Comparison of ENCODE assay signal across 11 cellular contexts in the genomic region with DNA sequence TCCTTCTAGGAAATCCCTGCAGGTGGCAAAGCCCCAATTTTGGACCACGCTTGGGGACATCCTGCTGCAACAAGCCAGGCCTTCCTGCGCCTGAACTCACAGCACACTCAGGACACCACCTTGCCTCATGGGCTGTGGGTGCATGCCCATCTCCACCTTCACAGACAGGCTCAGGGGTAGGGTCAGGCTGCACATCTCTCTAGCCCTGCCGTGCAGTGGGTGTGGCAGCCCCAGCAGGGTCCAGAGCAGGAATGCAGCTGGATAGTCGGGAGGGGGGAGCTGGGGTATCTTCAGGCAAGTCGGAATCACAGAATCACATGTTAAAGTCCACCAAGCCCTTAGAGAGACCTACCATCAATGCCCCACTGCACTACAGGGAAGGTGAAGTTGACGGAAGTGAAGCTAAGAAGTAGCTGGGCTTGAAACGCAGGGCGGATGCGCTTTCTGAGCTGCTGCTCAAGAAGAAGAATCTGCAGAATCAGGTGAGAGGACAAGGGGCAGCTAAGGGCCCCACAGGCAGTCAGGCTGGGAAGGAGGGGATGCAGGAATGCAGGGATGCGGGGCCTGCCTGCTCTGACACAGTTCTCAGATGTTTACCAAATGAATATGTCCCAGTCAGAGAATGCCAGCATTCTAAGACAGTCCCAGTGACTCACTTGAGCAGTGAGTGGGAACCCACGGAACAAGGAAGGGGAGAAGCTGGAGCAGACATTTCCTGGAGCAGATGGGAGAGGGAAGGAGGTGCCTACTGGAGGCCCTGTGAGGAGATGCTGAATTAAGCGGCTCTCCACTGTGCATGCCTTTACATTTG. TPM values are rescaled to one million over a fixed set of nuclear protein-coding genes. Genes with fewer than 3 reads are reported as not detected.
DNase-seq lines count a peak whose midpoint lies in the region; ATAC-seq, FAIRE-seq and TF ChIP-seq lines count a peak whose summit lies in the region.
"Had no signal": no experiment of that assay in that cellular context is flagged by ENCODE, and none has a peak within 500 bp of the region (broad histone marks: within the 10 kb centered on the region; RNA-seq: fewer than 3 reads in every experiment).

No MANE protein-coding gene starts in this region.

- H3K9me1 ChIP-seq in endothelial cell of umbilical vein (replicated peaks; ENCODE audit: control insufficient read depth, extremely low read depth, insufficient read depth, low read length) = no peaks in the 10 kb centered on the region

- peaks cover 0 to 13% (median 0%) of the 10 kb centered on the region in 5 donors for H3K36me3 Mint-ChIP-seq in naive thymus-derived CD4-positive, alpha-beta T cell
- no peaks in the 10 kb centered on the region for H3K36me3 Mint-ChIP-seq in natural killer cell
- H3K36me3 Mint-ChIP-seq: activated naive CD4-positive, alpha-beta T cell treated with anti-CD3 and anti-CD28 coated beads, Interleukin-2, amount 50 U/mL, for 24 hours had no signal

- no peaks in the 10 kb centered on the region for H3K9me3 ChIP-seq in endothelial cell of umbilical vein (replicated peaks; ENCODE audit: control insufficient read depth, insufficient read depth, low read length)
- no peaks in the 10 kb centered on the region for H3K9me3 ChIP-seq in naive thymus-derived CD4-positive, alpha-beta T cell (ENCODE audit: control insufficient read depth in 2 of 3, low read length in 3 of 3)

- H3K9ac ChIP-seq in endothelial cell of umbilical vein (replicated peaks; ENCODE audit: extremely low read depth, insufficient read depth, low read length) = no peak overlapping the region

- FAIRE-seq in endothelial cell of umbilical vein (lab: Jason Lieb, UNC) = peak; percentile 85

- H3K4me1 ChIP-seq in endothelial cell of umbilical vein (ENCODE audit: control insufficient read depth, extremely low read depth, insufficient read depth, low read length) = peaks cover 18% of the 10 kb centered on the region
- H3K4me1 ChIP-seq in naive thymus-derived CD4-positive, alpha-beta T cell (ENCODE audit: control insufficient read depth in 2 of 2, insufficient read depth in 2 of 2, low read length in 2 of 2) = peaks cover 0 to 14% of the 10 kb centered on the region in 2 donors

- H3K4me3 ChIP-seq in AG10803 (ENCODE audit: low read length) (no peak overlapping the region), endothelial cell of umbilical vein (replicated peaks in 1 of 3; ENCODE audit: insufficient read depth in 1 of 3, low read depth in 1 of 3, low read length in 3 of 3) (no peak overlapping the region)
- H3K4me3 ChIP-seq in naive thymus-derived CD4-positive, alpha-beta T cell (ENCODE audit: low read length) = no peak overlapping the region

- no peak for ATAC-seq in naive thymus-derived CD4-positive, alpha-beta T cell
- ATAC-seq in natural killer cell = no peak
- ATAC-seq: left lobe of liver had no signal

- no peak for TF ChIP-seq POLR2A in endothelial cell of umbilical vein (IDR thresholded peaks at IDR 0.05; ENCODE audit: low read depth, low read length)

- BruUV-seq in endothelial cell of umbilical vein (replicated peaks; lab: Mats Ljungman, UMichigan) = no TSS peak

- H3K27me3 Mint-ChIP-seq in naive thymus-derived CD4-positive, alpha-beta T cell = peaks cover 0 to 7% (median 0%) of the 10 kb centered on the region in 5 donors
- H3K27me3 Mint-ChIP-seq in natural killer cell (ENCODE audit: low read depth in 2 of 2) = no peaks in the 10 kb centered on the region
- H3K27me3 Mint-ChIP-seq: activated naive CD4-positive, alpha-beta T cell treated with anti-CD3 and anti-CD28 coated beads, Interleukin-2, amount 50 U/mL, for 24 hours had no signal

- intact Hi-C loops in endothelial cell of umbilical vein (cut with micrococcal nuclease) = loop anchor here (1.0 to 2.0 kb wide), 2 partner anchors 10 to 21 kb away; no protein-coding TSS in a partner anchor
- intact Hi-C loops in naive thymus-derived CD4-positive, alpha-beta T cell (cut with micrococcal nuclease) = loop anchor here in 1 of 2 donors (2.0 kb wide), 1 partner anchor 19 kb away; no protein-coding TSS in a partner anchor
- intact Hi-C loops in natural killer cell (cut with micrococcal nuclease) = no loop called here

- peaks cover 0 to 12% of the 10 kb centered on the region in 2 experiments for H3K36me3 ChIP-seq in endothelial cell of umbilical vein (ENCODE audit: control insufficient read depth in 2 of 2, extremely low read depth in 1 of 2, insufficient read depth in 2 of 2, low read length in 2 of 2)
- no peaks in the 10 kb centered on the region for H3K36me3 ChIP-seq in naive thymus-derived CD4-positive, alpha-beta T cell (ENCODE audit: control insufficient read depth in 2 of 3, insufficient read depth in 3 of 3, low read length in 3 of 3)

- DNase-seq in AG10803 (ENCODE audit: low read depth) (peak; percentile 83), M059J (ENCODE audit: low read depth) (peak; percentile 81), endothelial cell of umbilical vein (ENCODE audit: low read depth, low spot score) (peak; percentile 76), RPMI8226 (no peak), NCI-H2171 treated with DMSO at 0.1 percent for 48 hours (lab: John Stamatoyannopoulos, UW) (no peak), natural killer cell (no peak), NCI-H524 (lab: John Stamatoyannopoulos, UW) (no peak)
- DNase-seq in naive thymus-derived CD4-positive, alpha-beta T cell = no peak
- DNase-seq: T-helper 1 cell had no signal

- H3K4me3 Mint-ChIP-seq in naive thymus-derived CD4-positive, alpha-beta T cell = no peak overlapping the region
- no peak overlapping the region for H3K4me3 Mint-ChIP-seq in natural killer cell
- H3K4me3 Mint-ChIP-seq: activated naive CD4-positive, alpha-beta T cell treated with anti-CD3 and anti-CD28 coated beads, Interleukin-2, amount 50 U/mL, for 24 hours had no signal

- no peak overlapping the region for H2AFZ ChIP-seq in endothelial cell of umbilical vein (ENCODE audit: low read depth, low read length)

- CTCF ChIA-PET in endothelial cell of umbilical vein (lab: Charles Lee) = interaction anchor here (1.0 to 2.0 kb wide), 7 partner anchors 8 to 169 kb away, joined by 4 to 23 read pairs (median 4); no protein-coding TSS in a partner anchor
- CTCF ChIA-PET in naive thymus-derived CD4-positive, alpha-beta T cell (lab: Charles Lee) = interaction anchor here (1.2 kb wide), 1 partner anchor 29 kb away, joined by 5 read pairs; no protein-coding TSS in a partner anchor

- H3K27me3 ChIP-seq in endothelial cell of umbilical vein (ENCODE audit: control insufficient read depth in 2 of 2, insufficient read depth in 2 of 2, low read length in 2 of 2) = no peaks in the 10 kb centered on the region
- no peaks in the 10 kb centered on the region for H3K27me3 ChIP-seq in naive thymus-derived CD4-positive, alpha-beta T cell (ENCODE audit: control insufficient read depth in 2 of 2, insufficient read depth in 2 of 2, low read length in 2 of 2)

- H3K9me3 Mint-ChIP-seq in naive thymus-derived CD4-positive, alpha-beta T cell = peaks cover 0 to 1% (median 0%) of the 10 kb centered on the region in 11 donors
- no peaks in the 10 kb centered on the region for H3K9me3 Mint-ChIP-seq in natural killer cell
- H3K9me3 Mint-ChIP-seq: activated naive CD4-positive, alpha-beta T cell treated with anti-CD3 and anti-CD28 coated beads, Interleukin-2, amount 50 U/mL, for 24 hours had no signal

- H3K27ac Mint-ChIP-seq in naive thymus-derived CD4-positive, alpha-beta T cell = peak overlapping the region in 6 of 9 donors; percentile 14 to 85 (median 45)
- H3K27ac Mint-ChIP-seq in natural killer cell = no peak overlapping the region
- H3K27ac Mint-ChIP-seq: activated naive CD4-positive, alpha-beta T cell treated with anti-CD3 and anti-CD28 coated beads, Interleukin-2, amount 50 U/mL, for 24 hours had no signal

- H3K79me2 ChIP-seq in endothelial cell of umbilical vein (ENCODE audit: control insufficient read depth, insufficient read depth, low read length) = peaks cover 28% of the 10 kb centered on the region

- H3K4me1 Mint-ChIP-seq in naive thymus-derived CD4-positive, alpha-beta T cell = peaks cover 3 to 68% (median 43%) of the 10 kb centered on the region in 7 donors
- peaks cover 31 to 38% of the 10 kb centered on the region in 2 donors for H3K4me1 Mint-ChIP-seq in natural killer cell

- H3K27ac ChIP-seq in endothelial cell of umbilical vein (ENCODE audit: insufficient read depth, low read depth, low read length) = peak overlapping the region; percentile 28
- H3K27ac ChIP-seq in naive thymus-derived CD4-positive, alpha-beta T cell (ENCODE audit: low read depth, low read length) = no peak overlapping the region

- POLR2A ChIA-PET in endothelial cell of umbilical vein (lab: Charles Lee) = no interaction called here
- POLR2A ChIA-PET in naive thymus-derived CD4-positive, alpha-beta T cell (lab: Charles Lee) = interaction anchor here (1.0 to 2.6 kb wide), 4 partner anchors 11 to 28 kb away, joined by 3 to 8 read pairs (median 5); no protein-coding TSS in a partner anchor

- H3K4me2 ChIP-seq in endothelial cell of umbilical vein (ENCODE audit: insufficient read depth, low read length) = no peak overlapping the region

- TF ChIP-seq CTCF in AG10803 (conservative IDR thresholded peaks at IDR 0.05; ENCODE audit: low read length) = no peak
- no peak for TF ChIP-seq CTCF in endothelial cell of umbilical vein (IDR thresholded peaks at IDR 0.05; ENCODE audit: extremely low read depth in 1 of 2, insufficient read depth in 1 of 2, low read depth in 1 of 2, low read length in 2 of 2)
- TF ChIP-seq CTCF in natural killer cell (IDR thresholded peaks at IDR 0.05) = no peak

- dilution Hi-C loops in endothelial cell of umbilical vein (cut with MboI; ENCODE audit: extremely low pct_ligation_motif_present, low sequenced_read_pairs) = no loop called here

- H4K20me1 ChIP-seq in endothelial cell of umbilical vein (replicated peaks; ENCODE audit: control insufficient read depth, extremely low read depth, insufficient read depth, low read length) = no peaks in the 10 kb centered on the region

RNA-seq across cellular contexts. Expression of a gene that starts 11.3 kb away (rescaled TPM):
- total RNA-seq in M059J (2014; rRNA removed; shearing (Covaris generic)) = 177 and 209 TPM in 2 replicates
- total RNA-seq in endothelial cell of umbilical vein = 145 and 155 TPM in 2 replicates
- 148 and 151 TPM in 2 replicates for polyA plus RNA-seq in endothelial cell of umbilical vein
- polyA plus RNA-seq in endothelial cell of umbilical vein (2011; cell fraction: cytosol; rRNA removed) = 127 and 135 TPM in 2 replicates
- polyA plus RNA-seq in endothelial cell of umbilical vein (2011; cell fraction: nucleus; rRNA removed) = 173 and 181 TPM in 2 replicates
- 129 and 136 TPM in 2 replicates for polyA plus RNA-seq in endothelial cell of umbilical vein (2012)
- 120 and 126 TPM in 2 replicates for polyA minus RNA-seq in endothelial cell of umbilical vein
- 95.6 TPM for polyA minus RNA-seq in endothelial cell of umbilical vein (2011; cell fraction: cytosol; rRNA and poly(A)+ RNA removed)
- polyA minus RNA-seq in endothelial cell of umbilical vein (2011; cell fraction: nucleus; rRNA and poly(A)+ RNA removed) = 60.0 and 72.9 TPM in 2 replicates
- total RNA-seq in naive thymus-derived CD4-positive, alpha-beta T cell = 10 to 100 TPM; 19.7 to 60.5 (median 56.4) TPM
- polyA plus RNA-seq in naive thymus-derived CD4-positive, alpha-beta T cell = 10 to 100 TPM; 77.9 to 94.2 TPM
- 100 to 1,000 TPM; 120 to 135 (median 129) TPM for total RNA-seq in natural killer cell

RNA-seq across cellular contexts. Expression of a gene that starts 39.6 kb away (rescaled TPM):
- 40.2 and 46.4 TPM in 2 replicates for total RNA-seq in M059J (2014; rRNA removed; shearing (Covaris generic))
- total RNA-seq in endothelial cell of umbilical vein (27.6 and 31.6 TPM in 2 replicates), natural killer cell (10 to 100 TPM; 13.1 to 21.7 (median 16.2) TPM)
- polyA plus RNA-seq in endothelial cell of umbilical vein = 44.1 and 48.0 TPM in 2 replicates
- polyA plus RNA-seq in endothelial cell of umbilical vein (2011; cell fraction: cytosol; rRNA removed) = 52.6 and 52.8 TPM in 2 replicates
- 25.0 and 26.4 TPM in 2 replicates for polyA plus RNA-seq in endothelial cell of umbilical vein (2011; cell fraction: nucleus; rRNA removed)
- 24.0 and 25.0 TPM in 2 replicates for polyA plus RNA-seq in endothelial cell of umbilical vein (2012)
- 34.7 and 35.6 TPM in 2 replicates for polyA minus RNA-seq in endothelial cell of umbilical vein
- 57.5 TPM for polyA minus RNA-seq in endothelial cell of umbilical vein (2011; cell fraction: cytosol; rRNA and poly(A)+ RNA removed)
- 4.3 and 5.4 TPM in 2 replicates for polyA minus RNA-seq in endothelial cell of umbilical vein (2011; cell fraction: nucleus; rRNA and poly(A)+ RNA removed)
- total RNA-seq in naive thymus-derived CD4-positive, alpha-beta T cell = 10 to 100 TPM in 4 of 5 experiments, 1 to 10 TPM in 1; 8.1 to 34.6 (median 22.6) TPM
- polyA plus RNA-seq in naive thymus-derived CD4-positive, alpha-beta T cell = 10 to 100 TPM; 44.4 to 52.0 TPM

RNA-seq across cellular contexts. Expression of a gene that starts 57.0 kb away (rescaled TPM):
- total RNA-seq in M059J (2014; rRNA removed; shearing (Covaris generic)) = 4.1 and 6.8 TPM in 2 replicates
- total RNA-seq in endothelial cell of umbilical vein (37.0 and 58.0 TPM in 2 replicates), natural killer cell (10 to 100 TPM; 34.9 to 54.3 (median 47.3) TPM)
- 47.3 and 51.6 TPM in 2 replicates for polyA plus RNA-seq in endothelial cell of umbilical vein
- polyA plus RNA-seq in endothelial cell of umbilical vein (2011; cell fraction: cytosol; rRNA removed) = 37.5 and 38.5 TPM in 2 replicates
- 32.0 and 44.9 TPM in 2 replicates for polyA plus RNA-seq in endothelial cell of umbilical vein (2011; cell fraction: nucleus; rRNA removed)
- polyA plus RNA-seq in endothelial cell of umbilical vein (2012) = 23.4 and 26.9 TPM in 2 replicates
- 94.7 and 96.7 TPM in 2 replicates for polyA minus RNA-seq in endothelial cell of umbilical vein
- not detected for polyA minus RNA-seq in endothelial cell of umbilical vein (2011; cell fraction: cytosol; rRNA and poly(A)+ RNA removed)
- 25.6 and 46.0 TPM in 2 replicates for polyA minus RNA-seq in endothelial cell of umbilical vein (2011; cell fraction: nucleus; rRNA and poly(A)+ RNA removed)
- total RNA-seq in naive thymus-derived CD4-positive, alpha-beta T cell = 10 to 100 TPM; 25.1 to 74.4 (median 52.0) TPM
- 10 to 100 TPM; 33.1 to 34.1 TPM for polyA plus RNA-seq in naive thymus-derived CD4-positive, alpha-beta T cell

Comparison
In these comparisons a context has a peak if more than half of its experiments do, and no peak if none do; other contexts are left out.
1. DNase-seq: peak in AG10803 (single experiment), M059J (single experiment) and endothelial cell of umbilical vein (single experiment); none in naive thymus-derived CD4-positive, alpha-beta T cell (0 of 9), RPMI8226 (single experiment), NCI-H2171 treated with DMSO at 0.1 percent for 48 hours (single experiment), natural killer cell (single experiment) and NCI-H524 (0 of 2).
2. H3K27ac Mint-ChIP-seq: peak in naive thymus-derived CD4-positive, alpha-beta T cell (6 of 9); none in natural killer cell (0 of 2).